1 cellular context compared by ENCODE assay signal in genomic region chr7:44573464-44574285, GRCh38.
TF ChIP-seq lines count a peak whose summit lies in the region.

TSS of gene DDX56 (minus strand) at chr7:44573908. CDS start at chr7:44573895, 13 bp downstream.

TF ChIP-seq in HepG2, 621 proteins besides CTCF, POLR2A, EP300 and RAD21 (continued from another document):
- TF ChIP-seq ZNF142 (CRISPR knock-in tag; IDR thresholded peaks at IDR 0.05) (peak; percentile 88), IRF9 (CRISPR knock-in tag; IDR thresholded peaks at IDR 0.05; ENCODE audit: borderline replicate concordance) (peak; percentile 97), ATRX (CRISPR knock-in tag; IDR thresholded peaks at IDR 0.05; ENCODE audit: borderline replicate concordance) (no peak), PHF21A (CRISPR knock-in tag; IDR thresholded peaks at IDR 0.05) (no peak), TBX2 (CRISPR knock-in tag; IDR thresholded peaks at IDR 0.05; ENCODE audit: borderline replicate concordance) (peak; percentile 85), GRHL1 (CRISPR knock-in tag; conservative IDR thresholded peaks at IDR 0.05) (no peak), FOXK2 (IDR thresholded peaks at IDR 0.05) (0 out of 2 replicates have a peak, but pooled peaks have one; percentile 13), CHD2 (IDR thresholded peaks at IDR 0.05; ENCODE audit: low read depth, low read length) (peak; percentile 81), ZMAT3 (CRISPR knock-in tag; conservative IDR thresholded peaks at IDR 0.05) (peak; percentile 92), MEIS1 (CRISPR knock-in tag; IDR thresholded peaks at IDR 0.05; ENCODE audit: borderline replicate concordance) (peak; percentile 76), HNF1B (CRISPR knock-in tag; IDR thresholded peaks at IDR 0.05) (peak; percentile 81), ZNF205 (CRISPR knock-in tag; IDR thresholded peaks at IDR 0.05) (peak; percentile 60), ZNF530 (CRISPR knock-in tag; IDR thresholded peaks at IDR 0.05; ENCODE audit: low read depth) (no peak), NFE2 (CRISPR knock-in tag; IDR thresholded peaks at IDR 0.05) (no peak), SRF (IDR thresholded peaks at IDR 0.05; ENCODE audit: low read depth, low read length) (no peak), U2AF1 (optimal IDR thresholded peaks at IDR 0.05; ENCODE audit: low read depth, low read length) (peak; percentile 64), PRDM4 (CRISPR knock-in tag; IDR thresholded peaks at IDR 0.05; ENCODE audit: borderline replicate concordance) (no peak), ZBTB39 (CRISPR knock-in tag; IDR thresholded peaks at IDR 0.05) (no peak), ZNF768 (CRISPR knock-in tag; IDR thresholded peaks at IDR 0.05) (peak; percentile 67), ZBTB38 (CRISPR knock-in tag; IDR thresholded peaks at IDR 0.05) (peak; percentile 90), HNRNPH1 (optimal IDR thresholded peaks at IDR 0.05; ENCODE audit: low read depth, low read length) (no peak), AKAP8 (CRISPR knock-in tag; IDR thresholded peaks at IDR 0.05) (peak; percentile 86), ETV6 (CRISPR knock-in tag; conservative IDR thresholded peaks at IDR 0.05) (peak; percentile 93; the same call in 1 of the 2 replicates), ZNF678 (CRISPR knock-in tag; IDR thresholded peaks at IDR 0.05) (peak; percentile 94), ZNF17 (CRISPR knock-in tag; IDR thresholded peaks at IDR 0.05) (no peak), ZNF232 (CRISPR knock-in tag; IDR thresholded peaks at IDR 0.05; ENCODE audit: borderline replicate concordance) (peak; percentile 98), ZNF30 (CRISPR knock-in tag; IDR thresholded peaks at IDR 0.05) (peak; percentile 85), SMYD3 (CRISPR knock-in tag; IDR thresholded peaks at IDR 0.05) (no peak), ZSCAN22 (CRISPR knock-in tag; IDR thresholded peaks at IDR 0.05) (peak; percentile 70; the same call in 1 of the 2 replicates), TFDP1 (CRISPR knock-in tag; IDR thresholded peaks at IDR 0.05; ENCODE audit: borderline replicate concordance) (peak; percentile 95)
TF ChIP-seq in HepG2: peak in this region for 405.
